In genomic region chr1:19798486-19799232, GRCh38 we compare ENCODE assay signal across 8 cellular contexts. TPM values are rescaled to one million over a fixed set of nuclear protein-coding genes. Genes with fewer than 3 reads are reported as not detected.
DNase-seq lines count a peak whose midpoint lies in the region; ATAC-seq and TF ChIP-seq lines count a peak whose summit lies in the region.

No MANE protein-coding gene starts in this region.

- no peaks in the 10 kb centered on the region for H3K36me3 ChIP-seq in gastrocnemius medialis

- peaks cover 7% of the 10 kb centered on the region for H3K9me3 Mint-ChIP-seq in glutamatergic neuron (ENCODE audit: unreplicated experiment)

- H3K36me3 Mint-ChIP-seq in glutamatergic neuron (ENCODE audit: unreplicated experiment), result no peaks in the 10 kb centered on the region

- DNase-seq in GM12864 (ENCODE audit: low read depth) (no peak), glutamatergic neuron (no peak), gastrocnemius medialis (no peak), G401 (ENCODE audit: low spot score) (no peak), NCI-H187 (lab: John Stamatoyannopoulos, UW) (no peak), hepatic stellate cell (ENCODE audit: low spot score) (no peak)

- ATAC-seq in gastrocnemius medialis, result no peak
- ATAC-seq in HG02571 (IDR thresholded peaks at IDR 0.05; ENCODE audit: unreplicated experiment), result no peak

- H3K27me3 ChIP-seq in gastrocnemius medialis, result no peaks in the 10 kb centered on the region

- peaks cover 0 to 7% of the 10 kb centered on the region in 2 donors for H3K4me1 ChIP-seq in gastrocnemius medialis

- H3K4me3 Mint-ChIP-seq in glutamatergic neuron (ENCODE audit: unreplicated experiment), result peak overlapping the region; percentile 42

- H3K4me3 ChIP-seq in GM12864 (ENCODE audit: low read depth, low read length) (peak overlapping the region; percentile 74), WI38 (ENCODE audit: low read depth, low read length) (peak overlapping the region; percentile 64), gastrocnemius medialis (peak overlapping the region; percentile 64 to 83 (median 70))

- peaks cover 24% of the 10 kb centered on the region for H3K27me3 Mint-ChIP-seq in glutamatergic neuron (ENCODE audit: unreplicated experiment)

- H3K4me1 Mint-ChIP-seq in glutamatergic neuron (ENCODE audit: low read depth, unreplicated experiment), result no peaks in the 10 kb centered on the region

- H3K27ac Mint-ChIP-seq in glutamatergic neuron (ENCODE audit: unreplicated experiment), result no peak overlapping the region

- peak overlapping the region; percentile 54 to 71 (median 66) for H3K27ac ChIP-seq in gastrocnemius medialis

- intact Hi-C loops in gastrocnemius medialis (cut with DNase I; ENCODE audit: low total_unique reads), result no loop called here

- TF ChIP-seq CTCF in GM12864 (IDR thresholded peaks at IDR 0.05; ENCODE audit: low read depth, low read length, missing control alignments), result no peak
- TF ChIP-seq CTCF in WI38 (IDR thresholded peaks at IDR 0.05; ENCODE audit: low read depth, low read length), result no peak
- no peak for TF ChIP-seq CTCF in glutamatergic neuron (IDR thresholded peaks at IDR 0.05; ENCODE audit: partially characterized antibody, unreplicated experiment)
- no peak for TF ChIP-seq CTCF in gastrocnemius medialis (IDR thresholded peaks at IDR 0.05 in 4 of 5, conservative IDR thresholded peaks at IDR 0.05 in 1 of 5)

- no peak for TF ChIP-seq POLR2A in gastrocnemius medialis (IDR thresholded peaks at IDR 0.05)

- H3K9me3 ChIP-seq in gastrocnemius medialis, result no peaks in the 10 kb centered on the region

- in situ Hi-C loops in gastrocnemius medialis (cut with MboI; ENCODE audit: low sequenced_read_pairs in 4 of 4) (no loop called here), G401 (cut with HindIII; ENCODE audit: low sequenced_read_pairs) (no loop called here)

RNA-seq across cellular contexts. Expression of gene TMCO4, which starts 1.1 kb away (rescaled TPM):
- not detected for total RNA-seq in glutamatergic neuron (ENCODE audit: unreplicated experiment)
- total RNA-seq in gastrocnemius medialis, result 1 to 10 TPM in 3 of 4 donors, under 1 TPM in 1; 0.95 to 3.9 (median 2.4) TPM
- total RNA-seq in G401 (2014; rRNA removed; shearing (Covaris generic)), result 10.1 and 12.6 TPM in 2 replicates

RNA-seq across cellular contexts. Expression of gene RNF186, which starts 16.4 kb away (rescaled TPM):
- total RNA-seq in glutamatergic neuron (ENCODE audit: unreplicated experiment) (not detected), gastrocnemius medialis (under 1 TPM in 1 of 4 donors, not detected in 3; 0.24 TPM)
- total RNA-seq in G401 (2014; rRNA removed; shearing (Covaris generic)), result not detected in 2 replicates
